ENCODE assay signal across 13 cellular contexts in the genomic region with DNA sequence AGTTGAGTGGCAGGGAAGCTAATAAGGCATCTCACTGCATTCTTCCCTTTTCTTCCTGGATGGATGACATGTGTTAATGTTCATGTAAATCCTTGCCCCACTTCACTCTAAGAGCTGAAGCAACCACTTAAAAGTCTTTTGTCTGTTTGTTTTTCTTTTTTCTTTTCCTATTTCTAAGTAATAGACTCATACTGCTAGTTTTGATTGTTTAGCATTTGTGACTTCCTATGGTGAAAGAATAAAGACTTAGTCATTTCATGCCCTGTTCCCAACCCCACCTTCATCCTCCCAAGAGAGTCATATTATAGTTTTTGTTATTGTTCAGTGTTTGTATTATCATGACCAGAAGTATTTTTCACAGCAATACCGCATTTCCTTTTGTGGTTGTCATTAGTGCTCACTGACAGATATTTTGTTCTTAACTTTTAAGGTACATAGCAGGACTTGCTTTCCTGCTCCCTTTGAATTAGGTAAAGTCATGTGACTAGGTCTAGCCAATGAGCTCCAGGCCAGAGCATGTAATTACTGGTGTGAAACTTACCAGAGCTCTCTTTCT. TPM values are rescaled to one million over a fixed set of nuclear protein-coding genes. Genes with fewer than 3 reads are reported as not detected.
DNase-seq lines count a peak whose midpoint lies in the region; ATAC-seq and TF ChIP-seq lines count a peak whose summit lies in the region.
"Had no signal": no experiment of that assay in that cellular context is flagged by ENCODE, and none has a peak within 500 bp of the region (broad histone marks: within the 10 kb centered on the region; RNA-seq: fewer than 3 reads in every experiment).

No MANE protein-coding gene starts in this region.

- H3K9me3 Mint-ChIP-seq in osteocyte (ENCODE audit: unreplicated experiment), result peaks cover 15% of the 10 kb centered on the region

- H3K4me1 ChIP-seq in PC-9 (replicated peaks; ENCODE audit: insufficient read depth), result no peaks in the 10 kb centered on the region
- H3K4me1 ChIP-seq: tibial nerve had no signal

- H3K4me3 ChIP-seq in PC-9, result no peak overlapping the region
- H3K4me3 ChIP-seq: tibial nerve had no signal

- peaks cover 65% of the 10 kb centered on the region for H3K27me3 Mint-ChIP-seq in osteocyte (ENCODE audit: unreplicated experiment)

- peak; percentile 17 for DNase-seq in activated CD4-positive, alpha-beta T cell treated with anti-CD3 and anti-CD28 coated beads for 48 hours
- no peak for DNase-seq in activated CD4-positive, alpha-beta T cell treated with anti-CD3 and anti-CD28 coated beads for 1 hour
- DNase-seq in PC-9 (no peak), osteocyte (ENCODE audit: extremely low spot score, unreplicated experiment) (no peak), NCI-H187 treated with DMSO at 0.1 percent for 48 hours (lab: John Stamatoyannopoulos, UW) (no peak), MV-4-11 (lab: John Stamatoyannopoulos, UW) (no peak)
- DNase-seq in central memory CD4-positive, alpha-beta T cell, result peak; percentile 81
- DNase-seq: erythroblast; NCI-H774; stimulated activated CD4-positive, alpha-beta T cell treated with anti-CD3 and anti-CD28 coated beads, Interleukin-2, amount 100 ng/mL, for 24 hours had no signal

- no peaks in the 10 kb centered on the region for H4K20me1 ChIP-seq in PC-9 (ENCODE audit: insufficient read depth)

- peaks cover 8% of the 10 kb centered on the region for H3K36me3 Mint-ChIP-seq in osteocyte (ENCODE audit: unreplicated experiment)

- H3K27ac ChIP-seq in PC-9, result no peak overlapping the region
- H3K27ac ChIP-seq: tibial nerve had no signal

- no peaks in the 10 kb centered on the region for H3K36me3 ChIP-seq in PC-9 (ENCODE audit: low read depth)
- H3K36me3 ChIP-seq: tibial nerve had no signal

- 0 out of 2 replicates have a peak overlapping the region, but pooled peaks have one; percentile 3 for H2AFZ ChIP-seq in PC-9

- H3K27ac Mint-ChIP-seq in osteocyte (ENCODE audit: unreplicated experiment), result peak overlapping the region; percentile 67

- BruUV-seq in PC-9 (replicated peaks; lab: Mats Ljungman, UMichigan), result no TSS peak

- H3K4me3 Mint-ChIP-seq in osteocyte (ENCODE audit: unreplicated experiment), result no peak overlapping the region

- 0 out of 2 replicates have a peak, but pooled peaks cover 10% of the 10 kb centered on the region for H3K9me3 ChIP-seq in PC-9 (ENCODE audit: insufficient read depth, low read depth)

- H3F3A ChIP-seq in PC-9 (ENCODE audit: insufficient read depth, low read depth), result peaks cover 8% of the 10 kb centered on the region; the same call in 1 of the 2 replicates

- peaks cover 5% of the 10 kb centered on the region for H3K4me1 Mint-ChIP-seq in osteocyte (ENCODE audit: unreplicated experiment)

- H3K9me2 ChIP-seq in PC-9 (ENCODE audit: insufficient read depth), result no peaks in the 10 kb centered on the region

- CTCF ChIA-PET in PC-9 (lab: Charles Lee), result no interaction called here

- no peaks in the 10 kb centered on the region for H3K27me3 ChIP-seq in PC-9 (ENCODE audit: insufficient read depth, low read depth)
- H3K27me3 ChIP-seq: tibial nerve had no signal

- H3K4me2 ChIP-seq in PC-9, result no peak overlapping the region; the same call in 1 of the 2 replicates

- intact Hi-C loops in PC-9 (cut with micrococcal nuclease; ENCODE audit: unreplicated experiment), result no loop called here

- no peaks in the 10 kb centered on the region for H3K79me2 ChIP-seq in PC-9 (ENCODE audit: low read depth)

- POLR2A ChIA-PET in PC-9 (lab: Charles Lee; ENCODE audit: unreplicated experiment), result interaction anchor here (0.6 kb wide), 1 partner anchor 146 kb away, joined by 4 read pairs; no protein-coding TSS in a partner anchor

- ATAC-seq in GM21515 (IDR thresholded peaks at IDR 0.05; ENCODE audit: unreplicated experiment), result no peak

- TF ChIP-seq CTCF in PC-9 (conservative IDR thresholded peaks at IDR 0.05), result no peak
- no peak for TF ChIP-seq CTCF in osteocyte (IDR thresholded peaks at IDR 0.05)

RNA-seq across cellular contexts. Expression of a gene that starts 18.1 kb away (rescaled TPM):
- not detected in 2 replicates for total RNA-seq in PC-9 (2021)
- not detected in 2 replicates for total RNA-seq in osteocyte
- total RNA-seq: mononuclear cell, tibial nerve had no signal

Comparison
In these comparisons a context has a peak if more than half of its experiments do, and no peak if none do; other contexts are left out.
1. DNase-seq: peak in activated CD4-positive, alpha-beta T cell treated with anti-CD3 and anti-CD28 coated beads for 48 hours (single experiment) and central memory CD4-positive, alpha-beta T cell (single experiment); none in activated CD4-positive, alpha-beta T cell treated with anti-CD3 and anti-CD28 coated beads for 1 hour (single experiment), PC-9 (0 of 2), osteocyte (single experiment), NCI-H187 treated with DMSO at 0.1 percent for 48 hours (single experiment) and MV-4-11 (single experiment).